ENCODE assay signal across 27 cellular contexts in the genomic region with DNA sequence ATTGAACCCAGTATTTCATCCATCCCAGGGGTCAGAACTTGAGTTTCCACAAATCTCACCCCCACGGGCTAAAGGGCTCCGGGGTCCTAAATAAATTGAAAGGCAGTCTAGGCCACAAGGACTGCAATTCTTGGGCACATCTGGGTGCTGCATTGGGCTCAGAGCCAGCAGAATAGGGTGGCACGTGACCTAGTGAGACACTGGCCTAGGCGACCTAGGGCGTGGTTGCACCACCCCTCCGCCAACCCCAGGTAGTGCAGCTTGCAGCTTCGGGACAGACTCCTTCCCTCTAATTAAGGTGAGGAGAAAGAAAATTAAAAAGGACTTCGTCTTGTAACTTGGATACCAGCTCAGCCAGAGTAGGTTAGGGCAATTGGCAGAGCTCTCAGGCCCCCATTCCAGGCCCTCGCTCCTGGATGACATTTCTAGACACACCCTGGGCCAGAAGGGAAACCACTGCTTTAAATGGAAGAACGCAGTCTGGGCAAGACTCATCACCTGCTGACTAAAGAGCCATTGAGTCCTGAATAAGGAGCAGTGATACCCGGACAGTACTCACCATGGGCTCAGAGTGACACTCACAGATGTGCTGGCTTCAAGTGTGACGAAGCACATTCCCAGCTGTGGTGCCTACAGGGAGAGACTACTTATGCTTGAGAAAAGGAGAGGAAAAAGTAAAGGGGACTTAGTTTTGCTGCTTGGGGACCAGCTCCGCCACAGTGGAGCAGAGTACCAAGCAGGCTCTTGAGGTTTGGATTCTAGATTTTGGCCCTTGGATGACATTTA.
"Had no signal": no experiment of that assay in that cellular context is flagged by ENCODE, and none has a peak within 500 bp of the region (broad histone marks: within the 10 kb centered on the region; RNA-seq: fewer than 3 reads in every experiment).

No MANE protein-coding gene starts in this region.

- H3K27ac ChIP-seq: coronary artery, esophagus squamous epithelium, lower lobe of right lung, neural progenitor cell, prostate gland, right atrium auricular region, skin epidermis, spleen, stomach, thyroid gland had no signal

- DNase-seq: dermis blood vessel endothelial cell; effector memory CD4-positive, alpha-beta T cell; erythroblast; esophagus squamous epithelium; foreskin melanocyte; hypothalamus; immature natural killer cell; islet precursor cell; kidney glomerular epithelial cell; left ventricle myocardium superior; lower lobe of right lung; naive thymus-derived CD4-positive, alpha-beta T cell; nucleus accumbens; spleen; stimulated activated CD4-positive, alpha-beta T cell treated with anti-CD3 and anti-CD28 coated beads, Interleukin-15, amount 100 ng/mL, for 24 hours; stimulated activated CD4-positive, alpha-beta T cell treated with anti-CD3 and anti-CD28 coated beads, Interleukin-4, amount 100 ng/mL, for 1 hour; stimulated activated CD8-positive, alpha-beta memory T cell treated with anti-CD3 and anti-CD28 coated beads, Interleukin-4, amount 100 ng/mL, for 48 hours; stimulated activated naive CD4-positive, alpha-beta T cell treated with Interleukin-2 at 50 U/mL for 16 hours; stomach; thyroid gland; trophoblast cell had no signal

- H3K9me3 ChIP-seq: lower lobe of right lung, prostate gland, right atrium auricular region, thyroid gland had no signal

- ATAC-seq: left ventricle myocardium superior; naive thymus-derived CD4-positive, alpha-beta T cell; sciatic nerve had no signal

- H3K4me1 ChIP-seq: esophagus squamous epithelium, lower lobe of right lung, neural progenitor cell, prostate gland, right atrium auricular region, spleen, stomach, thyroid gland had no signal

- H3K9ac ChIP-seq: neural progenitor cell had no signal

- H3K4me3 ChIP-seq: coronary artery, esophagus squamous epithelium, lower lobe of right lung, neural progenitor cell, prostate gland, right atrium auricular region, skin epidermis, spleen, stomach, thyroid gland had no signal

- H3K27me3 ChIP-seq: esophagus squamous epithelium, neural progenitor cell, right atrium auricular region, spleen, stomach, thyroid gland had no signal

- H2AFZ ChIP-seq: neural progenitor cell had no signal

- H3K4me2 ChIP-seq: neural progenitor cell had no signal

- H3K36me3 ChIP-seq: esophagus squamous epithelium, lower lobe of right lung, neural progenitor cell, prostate gland, right atrium auricular region, spleen, stomach, thyroid gland had no signal
